In genomic region chr9:129070670-129071525, GRCh38 we compare ENCODE assay signal across 1 cellular context.
TF ChIP-seq lines count a peak whose summit lies in the region.

No MANE protein-coding gene starts in this region.

TF ChIP-seq in HepG2, 621 proteins besides CTCF, POLR2A, EP300 and RAD21:
- TF ChIP-seq AGO2 (optimal IDR thresholded peaks at IDR 0.05; ENCODE audit: low read depth, low read length) (peak; percentile 34), ZNF230 (CRISPR knock-in tag; IDR thresholded peaks at IDR 0.05) (no peak)
